In genomic region chr5:71447218-71447808, GRCh38 we compare ENCODE assay signal across 8 cellular contexts. TPM values are rescaled to one million over a fixed set of nuclear protein-coding genes. Genes with fewer than 3 reads are reported as not detected.
DNase-seq lines count a peak whose midpoint lies in the region; ATAC-seq and TF ChIP-seq lines count a peak whose summit lies in the region.
"Not testable (repeated sequence)": the region's sequence is repeated elsewhere in the genome, so short reads cannot be mapped to it uniquely, and the experiment has no call there.

No MANE protein-coding gene starts in this region.

- not testable (repeated sequence) for H3K27ac ChIP-seq in dorsolateral prefrontal cortex, lower lobe of right lung

- peaks cover 0 to 19% (median 0%) of the 10 kb centered on the region in 45 donors for H3K27me3 ChIP-seq in dorsolateral prefrontal cortex
- not testable (repeated sequence) for H3K27me3 ChIP-seq in lower lobe of right lung (ENCODE audit: low read depth)

- peak in 54 of 56 donors; percentile 19 to 70 (median 50) for TF ChIP-seq CTCF in dorsolateral prefrontal cortex (IDR thresholded peaks at IDR 0.05 in 54 of 56, conservative IDR thresholded peaks at IDR 0.05 in 2 of 56; ENCODE audit: low read depth in 1 of 56, partially characterized antibody in 56 of 56)
- TF ChIP-seq CTCF in lower lobe of right lung (IDR thresholded peaks at IDR 0.05): peak; percentile 40

- peak overlapping the region in 8 of 59 donors; percentile 47 to 66 (median 59) for H3K4me3 ChIP-seq in dorsolateral prefrontal cortex
- H3K4me3 ChIP-seq in lower lobe of right lung: not testable (repeated sequence)

- peak; percentile 71 for DNase-seq in DMS114 treated with DMSO at 0.1 percent for 48 hours (lab: John Stamatoyannopoulos, UW; ENCODE audit: unreplicated experiment)
- peak in 55 of 76 experiments; percentile 2 to 54 (median 22) for DNase-seq in HUDEP-2 (lab: John Stamatoyannopoulos, UW; ENCODE audit: unreplicated experiment in 76 of 76)
- DNase-seq in NCI-H82 (lab: John Stamatoyannopoulos, UW): peak; percentile 72
- peak; percentile 41 to 43 for DNase-seq in activated CD4-positive, alpha-beta T cell treated with anti-CD3 and anti-CD28 coated beads, Interleukin-2, amount 50 U/mL, for 4 hours
- peak; percentile 17 to 80 (median 66) for DNase-seq in dorsolateral prefrontal cortex
- not testable (repeated sequence) for DNase-seq in lower lobe of right lung
- DNase-seq in stimulated activated CD8-positive, alpha-beta memory T cell treated with anti-CD3 and anti-CD28 coated beads, Interleukin-15, amount 100 ng/mL, for 48 hours (ENCODE audit: low read depth in 2 of 2): peak; percentile 16 to 27

- not testable (repeated sequence) for H3K36me3 ChIP-seq in lower lobe of right lung

- H3K4me1 ChIP-seq in lower lobe of right lung: not testable (repeated sequence)

- ATAC-seq in GM21515 (IDR thresholded peaks at IDR 0.05; ENCODE audit: unreplicated experiment) (peak; percentile 92), lower lobe of right lung (peak; percentile 83 to 84)

- not testable (repeated sequence) for H3K9me3 ChIP-seq in lower lobe of right lung

- intact Hi-C loops in dorsolateral prefrontal cortex (cut with DNase I); lower lobe of right lung (cut with DNase I): not testable (repeated sequence)

RNA-seq across cellular contexts. Expression of gene BDP1, which starts 8.1 kb away (rescaled TPM):
- total RNA-seq in dorsolateral prefrontal cortex (10 to 100 TPM; 34.9 to 54.4 (median 43.9) TPM), lower lobe of right lung (26.8 TPM)
